In the genomic region with DNA sequence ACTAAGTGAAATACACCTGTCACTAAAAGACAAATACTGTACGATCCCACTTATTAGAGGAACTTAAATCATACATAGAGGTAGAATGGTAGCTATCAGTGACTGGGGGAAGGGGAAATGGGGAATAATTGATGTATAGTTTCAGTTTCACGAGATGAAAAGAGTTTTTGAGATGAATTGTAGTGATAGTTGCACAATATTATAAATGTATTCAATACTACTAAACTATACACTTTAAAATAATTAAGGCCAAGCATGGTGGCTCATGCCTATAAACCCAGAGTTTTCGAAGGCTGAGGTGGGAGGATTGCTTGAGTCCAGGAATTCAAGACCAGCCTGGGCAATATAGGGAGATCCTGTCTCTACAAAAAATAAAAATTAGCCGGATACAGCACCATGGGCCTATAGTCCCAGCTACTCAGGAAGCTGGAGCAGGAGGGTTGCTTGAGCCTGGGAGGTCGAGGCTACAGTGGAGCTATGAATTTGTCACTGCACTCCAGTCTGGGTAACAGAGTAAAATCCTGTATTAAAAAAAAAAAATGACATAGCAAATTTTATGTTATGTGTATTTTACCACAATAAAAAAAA, we compare ENCODE assay signal across 1 cellular context.
TF ChIP-seq lines count a peak whose summit lies in the region.

No MANE protein-coding gene starts in this region.

TF ChIP-seq in K562, 482 proteins besides CTCF, POLR2A, EP300 and RAD21:
- 0 out of 2 replicates have a peak, but pooled peaks have one; percentile 36 for TF ChIP-seq HDAC8 (tag; IDR thresholded peaks at IDR 0.05)
- TF ChIP-seq FOXJ3 (CRISPR knock-in tag; IDR thresholded peaks at IDR 0.05) = no peak
- no peak for TF ChIP-seq U2AF1 (optimal IDR thresholded peaks at IDR 0.05; ENCODE audit: low read depth, low read length)
- 0 out of 2 replicates have a peak, but pooled peaks have one; percentile 40 for TF ChIP-seq SMAD4 (CRISPR knock-in tag; conservative IDR thresholded peaks at IDR 0.05)
- TF ChIP-seq ARID2 (IDR thresholded peaks at IDR 0.05) = no peak
- no peak for TF ChIP-seq ZNF224 (CRISPR knock-in tag; IDR thresholded peaks at IDR 0.05)
- peak; percentile 35; the same call in 1 of the 2 replicates for TF ChIP-seq MAFG (tag; conservative IDR thresholded peaks at IDR 0.05)
- TF ChIP-seq, protein P1, sequence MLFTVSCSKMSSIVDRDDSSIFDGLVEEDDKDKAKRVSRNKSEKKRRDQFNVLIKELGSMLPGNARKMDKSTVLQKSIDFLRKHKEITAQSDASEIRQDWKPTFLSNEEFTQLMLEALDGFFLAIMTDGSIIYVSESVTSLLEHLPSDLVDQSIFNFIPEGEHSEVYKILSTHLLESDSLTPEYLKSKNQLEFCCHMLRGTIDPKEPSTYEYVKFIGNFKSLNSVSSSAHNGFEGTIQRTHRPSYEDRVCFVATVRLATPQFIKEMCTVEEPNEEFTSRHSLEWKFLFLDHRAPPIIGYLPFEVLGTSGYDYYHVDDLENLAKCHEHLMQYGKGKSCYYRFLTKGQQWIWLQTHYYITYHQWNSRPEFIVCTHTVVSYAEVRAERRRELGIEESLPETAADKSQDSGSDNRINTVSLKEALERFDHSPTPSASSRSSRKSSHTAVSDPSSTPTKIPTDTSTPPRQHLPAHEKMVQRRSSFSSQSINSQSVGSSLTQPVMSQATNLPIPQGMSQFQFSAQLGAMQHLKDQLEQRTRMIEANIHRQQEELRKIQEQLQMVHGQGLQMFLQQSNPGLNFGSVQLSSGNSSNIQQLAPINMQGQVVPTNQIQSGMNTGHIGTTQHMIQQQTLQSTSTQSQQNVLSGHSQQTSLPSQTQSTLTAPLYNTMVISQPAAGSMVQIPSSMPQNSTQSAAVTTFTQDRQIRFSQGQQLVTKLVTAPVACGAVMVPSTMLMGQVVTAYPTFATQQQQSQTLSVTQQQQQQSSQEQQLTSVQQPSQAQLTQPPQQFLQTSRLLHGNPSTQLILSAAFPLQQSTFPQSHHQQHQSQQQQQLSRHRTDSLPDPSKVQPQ (CRISPR knock-in tag; IDR thresholded peaks at IDR 0.05; ENCODE audit: borderline replicate concordance) = peak; percentile 29; the same call in 1 of the 2 replicates
- TF ChIP-seq, protein P2, sequence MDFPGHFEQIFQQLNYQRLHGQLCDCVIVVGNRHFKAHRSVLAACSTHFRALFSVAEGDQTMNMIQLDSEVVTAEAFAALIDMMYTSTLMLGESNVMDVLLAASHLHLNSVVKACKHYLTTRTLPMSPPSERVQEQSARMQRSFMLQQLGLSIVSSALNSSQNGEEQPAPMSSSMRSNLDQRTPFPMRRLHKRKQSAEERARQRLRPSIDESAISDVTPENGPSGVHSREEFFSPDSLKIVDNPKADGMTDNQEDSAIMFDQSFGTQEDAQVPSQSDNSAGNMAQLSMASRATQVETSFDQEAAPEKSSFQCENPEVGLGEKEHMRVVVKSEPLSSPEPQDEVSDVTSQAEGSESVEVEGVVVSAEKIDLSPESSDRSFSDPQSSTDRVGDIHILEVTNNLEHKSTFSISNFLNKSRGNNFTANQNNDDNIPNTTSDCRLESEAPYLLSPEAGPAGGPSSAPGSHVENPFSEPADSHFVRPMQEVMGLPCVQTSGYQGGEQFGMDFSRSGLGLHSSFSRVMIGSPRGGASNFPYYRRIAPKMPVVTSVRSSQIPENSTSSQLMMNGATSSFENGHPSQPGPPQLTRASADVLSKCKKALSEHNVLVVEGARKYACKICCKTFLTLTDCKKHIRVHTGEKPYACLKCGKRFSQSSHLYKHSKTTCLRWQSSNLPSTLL (IDR thresholded peaks at IDR 0.05) = no peak
- 0 out of 2 replicates have a peak, but pooled peaks have one; percentile 32 for TF ChIP-seq KLF13 (tag; IDR thresholded peaks at IDR 0.05; ENCODE audit: borderline replicate concordance, low read depth)
- TF ChIP-seq ARHGAP35 (IDR thresholded peaks at IDR 0.05; ENCODE audit: partially characterized antibody) = no peak
- TF ChIP-seq, protein P3, sequence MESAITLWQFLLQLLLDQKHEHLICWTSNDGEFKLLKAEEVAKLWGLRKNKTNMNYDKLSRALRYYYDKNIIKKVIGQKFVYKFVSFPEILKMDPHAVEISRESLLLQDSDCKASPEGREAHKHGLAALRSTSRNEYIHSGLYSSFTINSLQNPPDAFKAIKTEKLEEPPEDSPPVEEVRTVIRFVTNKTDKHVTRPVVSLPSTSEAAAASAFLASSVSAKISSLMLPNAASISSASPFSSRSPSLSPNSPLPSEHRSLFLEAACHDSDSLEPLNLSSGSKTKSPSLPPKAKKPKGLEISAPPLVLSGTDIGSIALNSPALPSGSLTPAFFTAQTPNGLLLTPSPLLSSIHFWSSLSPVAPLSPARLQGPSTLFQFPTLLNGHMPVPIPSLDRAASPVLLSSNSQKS (CRISPR knock-in tag; IDR thresholded peaks at IDR 0.05) = no peak
- TF ChIP-seq, protein P4, sequence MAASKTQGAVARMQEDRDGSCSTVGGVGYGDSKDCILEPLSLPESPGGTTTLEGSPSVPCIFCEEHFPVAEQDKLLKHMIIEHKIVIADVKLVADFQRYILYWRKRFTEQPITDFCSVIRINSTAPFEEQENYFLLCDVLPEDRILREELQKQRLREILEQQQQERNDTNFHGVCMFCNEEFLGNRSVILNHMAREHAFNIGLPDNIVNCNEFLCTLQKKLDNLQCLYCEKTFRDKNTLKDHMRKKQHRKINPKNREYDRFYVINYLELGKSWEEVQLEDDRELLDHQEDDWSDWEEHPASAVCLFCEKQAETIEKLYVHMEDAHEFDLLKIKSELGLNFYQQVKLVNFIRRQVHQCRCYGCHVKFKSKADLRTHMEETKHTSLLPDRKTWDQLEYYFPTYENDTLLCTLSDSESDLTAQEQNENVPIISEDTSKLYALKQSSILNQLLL (CRISPR knock-in tag; IDR thresholded peaks at IDR 0.05; ENCODE audit: borderline replicate concordance) = 0 out of 2 replicates have a peak, but pooled peaks have one; percentile 12
- 0 out of 4 replicates have a peak, but pooled peaks of 1 of the 2 experiments have one; percentile 22 for TF ChIP-seq SRF (CRISPR knock-in tag; IDR thresholded peaks at IDR 0.05)
- TF ChIP-seq CEBPG (CRISPR knock-in tag; IDR thresholded peaks at IDR 0.05) = no peak
- TF ChIP-seq CEBPG (tag; conservative IDR thresholded peaks at IDR 0.05 in 1 of 2, IDR thresholded peaks at IDR 0.05 in 1 of 2) = peak; percentile 27 to 82; a peak in 2 of 4 replicates
- TF ChIP-seq ZNF165 (CRISPR knock-in tag; IDR thresholded peaks at IDR 0.05; ENCODE audit: borderline replicate concordance) = 0 out of 2 replicates have a peak, but pooled peaks have one; percentile 60
- TF ChIP-seq, protein P5, sequence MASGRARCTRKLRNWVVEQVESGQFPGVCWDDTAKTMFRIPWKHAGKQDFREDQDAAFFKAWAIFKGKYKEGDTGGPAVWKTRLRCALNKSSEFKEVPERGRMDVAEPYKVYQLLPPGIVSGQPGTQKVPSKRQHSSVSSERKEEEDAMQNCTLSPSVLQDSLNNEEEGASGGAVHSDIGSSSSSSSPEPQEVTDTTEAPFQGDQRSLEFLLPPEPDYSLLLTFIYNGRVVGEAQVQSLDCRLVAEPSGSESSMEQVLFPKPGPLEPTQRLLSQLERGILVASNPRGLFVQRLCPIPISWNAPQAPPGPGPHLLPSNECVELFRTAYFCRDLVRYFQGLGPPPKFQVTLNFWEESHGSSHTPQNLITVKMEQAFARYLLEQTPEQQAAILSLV (tag; IDR thresholded peaks at IDR 0.05) = peak; percentile 50; the same call in 1 of the 2 replicates
- TF ChIP-seq ZNF57 (CRISPR knock-in tag; IDR thresholded peaks at IDR 0.05) = no peak
- TF ChIP-seq HDAC1 (IDR thresholded peaks at IDR 0.05) = 0 out of 4 replicates have a peak, but pooled peaks of 1 of the 2 experiments have one; percentile 50
- TF ChIP-seq NFXL1 (CRISPR knock-in tag; IDR thresholded peaks at IDR 0.05) = 0 out of 2 replicates have a peak, but pooled peaks have one; percentile 63
- TF ChIP-seq ETV5 (CRISPR knock-in tag; IDR thresholded peaks at IDR 0.05; ENCODE audit: low read depth) = no peak
- TF ChIP-seq, protein P6, sequence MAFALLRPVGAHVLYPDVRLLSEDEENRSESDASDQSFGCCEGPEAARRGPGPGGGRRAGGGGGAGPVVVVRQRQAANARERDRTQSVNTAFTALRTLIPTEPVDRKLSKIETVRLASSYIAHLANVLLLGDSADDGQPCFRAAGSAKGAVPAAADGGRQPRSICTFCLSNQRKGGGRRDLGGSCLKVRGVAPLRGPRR (CRISPR knock-in tag; IDR thresholded peaks at IDR 0.05) = peak; percentile 17; the same call in 1 of the 2 replicates
- TF ChIP-seq ZFP1 (CRISPR knock-in tag; IDR thresholded peaks at IDR 0.05) = 0 out of 2 replicates have a peak, but pooled peaks have one; percentile 59
- no peak for TF ChIP-seq ZFPM2 (CRISPR knock-in tag; IDR thresholded peaks at IDR 0.05)
- no peak for TF ChIP-seq DMBX1 (CRISPR knock-in tag; IDR thresholded peaks at IDR 0.05; ENCODE audit: borderline replicate concordance)
- TF ChIP-seq ZNF23 (CRISPR knock-in tag; IDR thresholded peaks at IDR 0.05) = no peak
- no peak for TF ChIP-seq CREBBP (IDR thresholded peaks at IDR 0.05; ENCODE audit: low read depth, low read length)
- TF ChIP-seq ZNF444 (CRISPR knock-in tag; IDR thresholded peaks at IDR 0.05) = peak; percentile 27; the same call in 1 of the 2 replicates
- peak; percentile 75 for TF ChIP-seq CEBPB (tag; IDR thresholded peaks at IDR 0.05)
- TF ChIP-seq, protein P7, sequence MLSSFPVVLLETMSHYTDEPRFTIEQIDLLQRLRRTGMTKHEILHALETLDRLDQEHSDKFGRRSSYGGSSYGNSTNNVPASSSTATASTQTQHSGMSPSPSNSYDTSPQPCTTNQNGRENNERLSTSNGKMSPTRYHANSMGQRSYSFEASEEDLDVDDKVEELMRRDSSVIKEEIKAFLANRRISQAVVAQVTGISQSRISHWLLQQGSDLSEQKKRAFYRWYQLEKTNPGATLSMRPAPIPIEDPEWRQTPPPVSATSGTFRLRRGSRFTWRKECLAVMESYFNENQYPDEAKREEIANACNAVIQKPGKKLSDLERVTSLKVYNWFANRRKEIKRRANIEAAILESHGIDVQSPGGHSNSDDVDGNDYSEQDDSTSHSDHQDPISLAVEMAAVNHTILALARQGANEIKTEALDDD (IDR thresholded peaks at IDR 0.05) = no peak
- TF ChIP-seq, protein P8, sequence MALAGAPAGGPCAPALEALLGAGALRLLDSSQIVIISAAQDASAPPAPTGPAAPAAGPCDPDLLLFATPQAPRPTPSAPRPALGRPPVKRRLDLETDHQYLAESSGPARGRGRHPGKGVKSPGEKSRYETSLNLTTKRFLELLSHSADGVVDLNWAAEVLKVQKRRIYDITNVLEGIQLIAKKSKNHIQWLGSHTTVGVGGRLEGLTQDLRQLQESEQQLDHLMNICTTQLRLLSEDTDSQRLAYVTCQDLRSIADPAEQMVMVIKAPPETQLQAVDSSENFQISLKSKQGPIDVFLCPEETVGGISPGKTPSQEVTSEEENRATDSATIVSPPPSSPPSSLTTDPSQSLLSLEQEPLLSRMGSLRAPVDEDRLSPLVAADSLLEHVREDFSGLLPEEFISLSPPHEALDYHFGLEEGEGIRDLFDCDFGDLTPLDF (CRISPR knock-in tag; IDR thresholded peaks at IDR 0.05) = 0 out of 2 replicates have a peak, but pooled peaks have one; percentile 8
- TF ChIP-seq WHSC1 (IDR thresholded peaks at IDR 0.05; ENCODE audit: low read length) = no peak
- no peak for TF ChIP-seq KLF6 (CRISPR knock-in tag; IDR thresholded peaks at IDR 0.05; ENCODE audit: borderline replicate concordance)
- TF ChIP-seq SMAD3 (CRISPR knock-in tag; conservative IDR thresholded peaks at IDR 0.05) = 0 out of 2 replicates have a peak, but pooled peaks have one; percentile 19
